In genomic region chr10:74079028-74079913, GRCh38 we compare ENCODE assay signal across 14 cellular contexts.
DNase-seq lines count a peak whose midpoint lies in the region; ATAC-seq and TF ChIP-seq lines count a peak whose summit lies in the region.
"Had no signal": no experiment of that assay in that cellular context is flagged by ENCODE, and none has a peak within 500 bp of the region (broad histone marks: within the 10 kb centered on the region; RNA-seq: fewer than 3 reads in every experiment).

No MANE protein-coding gene starts in this region.

- H3K36me3 ChIP-seq in thoracic aorta = peaks cover 5% of the 10 kb centered on the region
- H3K36me3 ChIP-seq: prostate gland had no signal

- peaks cover 38 to 76% of the 10 kb centered on the region in 2 donors for H3K4me1 ChIP-seq in thoracic aorta (ENCODE audit: control insufficient read depth in 1 of 2, low read depth in 2 of 2)
- H3K4me1 ChIP-seq: prostate gland had no signal

- H3K4me3 ChIP-seq in fibroblast of the aortic adventitia (ENCODE audit: low read depth, low read length) = no peak overlapping the region
- no peak overlapping the region for H3K4me3 ChIP-seq in thoracic aorta
- H3K4me3 ChIP-seq: prostate gland had no signal

- H3K4me3 Mint-ChIP-seq in activated CD8-positive, alpha-beta T cell treated with anti-CD3 and anti-CD28 coated beads for 36 hours = peak overlapping the region; percentile 27
- no peak overlapping the region for H3K4me3 Mint-ChIP-seq in activated CD8-positive, alpha-beta T cell treated with anti-CD3 and anti-CD28 coated beads, Interleukin-2, amount 10 ng/mL, durations not matched to agents 7 days and 5 days
- no peak overlapping the region for H3K4me3 Mint-ChIP-seq in T-cell

- H3K27me3 ChIP-seq in thoracic aorta (replicated peaks; ENCODE audit: insufficient read depth) = no peaks in the 10 kb centered on the region

- DNase-seq in activated CD8-positive, alpha-beta T cell treated with anti-CD3 and anti-CD28 coated beads for 36 hours = peak; percentile 33
- DNase-seq in activated CD8-positive, alpha-beta T cell treated with anti-CD3 and anti-CD28 coated beads, Interleukin-2, amount 10 ng/mL, durations not matched to agents 7 days and 5 days = no peak
- no peak for DNase-seq in T-cell
- DNase-seq in fibroblast of the aortic adventitia (ENCODE audit: low read depth) = peak; percentile 31
- DNase-seq in thoracic aorta (ENCODE audit: low spot score) = no peak
- DNase-seq in SHP77 (lab: John Stamatoyannopoulos, UW) = no peak
- no peak for DNase-seq in GOT3 (lab: John Stamatoyannopoulos, UW)
- DNase-seq: activated effector memory CD4-positive, alpha-beta T cell treated with anti-CD3 and anti-CD28 coated beads, Interleukin-2, amount 50 U/mL, for 16 hours; effector CD4-positive, alpha-beta T cell; NCI-H510A; T-helper 9 cell had no signal

- H3K36me3 Mint-ChIP-seq in activated CD8-positive, alpha-beta T cell treated with anti-CD3 and anti-CD28 coated beads for 36 hours (ENCODE audit: low read depth) = peaks cover 15% of the 10 kb centered on the region
- peaks cover 30% of the 10 kb centered on the region for H3K36me3 Mint-ChIP-seq in activated CD8-positive, alpha-beta T cell treated with anti-CD3 and anti-CD28 coated beads, Interleukin-2, amount 10 ng/mL, durations not matched to agents 7 days and 5 days (ENCODE audit: low read depth)
- peaks cover 33% of the 10 kb centered on the region for H3K36me3 Mint-ChIP-seq in T-cell

- peak overlapping the region; percentile 95 for H3K27ac Mint-ChIP-seq in activated CD8-positive, alpha-beta T cell treated with anti-CD3 and anti-CD28 coated beads for 36 hours
- no peak overlapping the region for H3K27ac Mint-ChIP-seq in activated CD8-positive, alpha-beta T cell treated with anti-CD3 and anti-CD28 coated beads, Interleukin-2, amount 10 ng/mL, durations not matched to agents 7 days and 5 days
- H3K27ac Mint-ChIP-seq in T-cell = peak overlapping the region; percentile 70 to 75

- H3K27ac ChIP-seq in thoracic aorta = peak overlapping the region; percentile 7 to 23
- H3K27ac ChIP-seq: prostate gland had no signal

- intact Hi-C loops in activated CD8-positive, alpha-beta T cell treated with anti-CD3 and anti-CD28 coated beads for 36 hours (cut with micrococcal nuclease) = loop anchor here (5.0 kb wide), 3 partner anchors 82 to 192 kb away; partner anchors contain the start of gene VCL

- peaks cover 36% of the 10 kb centered on the region for H3K4me1 Mint-ChIP-seq in activated CD8-positive, alpha-beta T cell treated with anti-CD3 and anti-CD28 coated beads for 36 hours (ENCODE audit: low read depth)
- H3K4me1 Mint-ChIP-seq in activated CD8-positive, alpha-beta T cell treated with anti-CD3 and anti-CD28 coated beads, Interleukin-2, amount 10 ng/mL, durations not matched to agents 7 days and 5 days (ENCODE audit: low read depth) = peaks cover 36% of the 10 kb centered on the region
- H3K4me1 Mint-ChIP-seq in T-cell = peaks cover 9 to 41% (median 33%) of the 10 kb centered on the region in 3 donors

- POLR2A ChIA-PET in activated CD8-positive, alpha-beta T cell treated with anti-CD3 and anti-CD28 coated beads for 36 hours (lab: Charles Lee) = no interaction called here
- POLR2A ChIA-PET in activated CD8-positive, alpha-beta T cell treated with anti-CD3 and anti-CD28 coated beads, Interleukin-2, amount 10 ng/mL, durations not matched to agents 7 days and 5 days (lab: Charles Lee) = interaction anchor here (1.1 kb wide), 1 partner anchor 158 kb away, joined by 3 read pairs; no protein-coding TSS in a partner anchor
- POLR2A ChIA-PET in T-cell (lab: Charles Lee) = interaction anchor here in 1 of 2 donors (0.7 kb wide), 1 partner anchor 200 kb away, joined by 3 read pairs; no protein-coding TSS in a partner anchor

- ATAC-seq in activated CD8-positive, alpha-beta T cell treated with anti-CD3 and anti-CD28 coated beads for 36 hours = no peak
- no peak for ATAC-seq in activated CD8-positive, alpha-beta T cell treated with anti-CD3 and anti-CD28 coated beads, Interleukin-2, amount 10 ng/mL, durations not matched to agents 7 days and 5 days
- no peak for ATAC-seq in T-cell (replicated peaks in 1 of 4)
- ATAC-seq in thoracic aorta (ENCODE audit: insufficient number of reproducible peaks, low FRiP score, low read depth) = no peak
- no peak for ATAC-seq in HG03097 (IDR thresholded peaks at IDR 0.05; ENCODE audit: low FRiP score, unreplicated experiment)

- CTCF ChIA-PET in activated CD8-positive, alpha-beta T cell treated with anti-CD3 and anti-CD28 coated beads for 36 hours (lab: Charles Lee) = interaction anchor here (1.0 to 5.9 kb wide), 7 partner anchors 13 to 200 kb away, joined by 3 to 54 read pairs (median 30); no protein-coding TSS in a partner anchor
- CTCF ChIA-PET in activated CD8-positive, alpha-beta T cell treated with anti-CD3 and anti-CD28 coated beads, Interleukin-2, amount 10 ng/mL, durations not matched to agents 7 days and 5 days (lab: Charles Lee) = interaction anchor here (1.1 to 9.3 kb wide), 17 partner anchors 10 to 231 kb away, joined by 3 to 103 read pairs (median 5); no protein-coding TSS in a partner anchor
- CTCF ChIA-PET in T-cell (lab: Charles Lee) = interaction anchor here in 1 of 2 donors (0.7 to 5.0 kb wide), 3 partner anchors 192 to 199 kb away, joined by 3 to 36 read pairs (median 6); no protein-coding TSS in a partner anchor

- TF ChIP-seq CTCF in activated CD8-positive, alpha-beta T cell treated with anti-CD3 and anti-CD28 coated beads for 36 hours (IDR thresholded peaks at IDR 0.05) = no peak
- TF ChIP-seq CTCF in fibroblast of the aortic adventitia (IDR thresholded peaks at IDR 0.05; ENCODE audit: insufficient read depth, low read length) (no peak), thoracic aorta (IDR thresholded peaks at IDR 0.05) (no peak)

- no peaks in the 10 kb centered on the region for H3K27me3 Mint-ChIP-seq in activated CD8-positive, alpha-beta T cell treated with anti-CD3 and anti-CD28 coated beads for 36 hours
- no peaks in the 10 kb centered on the region for H3K27me3 Mint-ChIP-seq in activated CD8-positive, alpha-beta T cell treated with anti-CD3 and anti-CD28 coated beads, Interleukin-2, amount 10 ng/mL, durations not matched to agents 7 days and 5 days (ENCODE audit: low read depth)
- no peaks in the 10 kb centered on the region for H3K27me3 Mint-ChIP-seq in T-cell
- H3K27me3 Mint-ChIP-seq: IgD-negative memory B cell had no signal

- no peaks in the 10 kb centered on the region for H3K9me3 Mint-ChIP-seq in activated CD8-positive, alpha-beta T cell treated with anti-CD3 and anti-CD28 coated beads for 36 hours
- no peaks in the 10 kb centered on the region for H3K9me3 Mint-ChIP-seq in activated CD8-positive, alpha-beta T cell treated with anti-CD3 and anti-CD28 coated beads, Interleukin-2, amount 10 ng/mL, durations not matched to agents 7 days and 5 days (ENCODE audit: insufficient read depth)
- H3K9me3 Mint-ChIP-seq in T-cell = no peaks in the 10 kb centered on the region
- H3K9me3 Mint-ChIP-seq: IgD-negative memory B cell had no signal

- no peaks in the 10 kb centered on the region for H3K9me3 ChIP-seq in thoracic aorta
- H3K9me3 ChIP-seq: prostate gland had no signal

Comparison
In these comparisons a context has a peak if more than half of its experiments do, and no peak if none do; other contexts are left out.
1. DNase-seq: peak in activated CD8-positive, alpha-beta T cell treated with anti-CD3 and anti-CD28 coated beads for 36 hours (single experiment) and fibroblast of the aortic adventitia (single experiment); none in activated CD8-positive, alpha-beta T cell treated with anti-CD3 and anti-CD28 coated beads, Interleukin-2, amount 10 ng/mL, durations not matched to agents 7 days and 5 days (single experiment), T-cell (0 of 34), thoracic aorta (single experiment), SHP77 (0 of 2) and GOT3 (single experiment).